Comparison of ENCODE assay signal across 8 cellular contexts in the genomic region with DNA sequence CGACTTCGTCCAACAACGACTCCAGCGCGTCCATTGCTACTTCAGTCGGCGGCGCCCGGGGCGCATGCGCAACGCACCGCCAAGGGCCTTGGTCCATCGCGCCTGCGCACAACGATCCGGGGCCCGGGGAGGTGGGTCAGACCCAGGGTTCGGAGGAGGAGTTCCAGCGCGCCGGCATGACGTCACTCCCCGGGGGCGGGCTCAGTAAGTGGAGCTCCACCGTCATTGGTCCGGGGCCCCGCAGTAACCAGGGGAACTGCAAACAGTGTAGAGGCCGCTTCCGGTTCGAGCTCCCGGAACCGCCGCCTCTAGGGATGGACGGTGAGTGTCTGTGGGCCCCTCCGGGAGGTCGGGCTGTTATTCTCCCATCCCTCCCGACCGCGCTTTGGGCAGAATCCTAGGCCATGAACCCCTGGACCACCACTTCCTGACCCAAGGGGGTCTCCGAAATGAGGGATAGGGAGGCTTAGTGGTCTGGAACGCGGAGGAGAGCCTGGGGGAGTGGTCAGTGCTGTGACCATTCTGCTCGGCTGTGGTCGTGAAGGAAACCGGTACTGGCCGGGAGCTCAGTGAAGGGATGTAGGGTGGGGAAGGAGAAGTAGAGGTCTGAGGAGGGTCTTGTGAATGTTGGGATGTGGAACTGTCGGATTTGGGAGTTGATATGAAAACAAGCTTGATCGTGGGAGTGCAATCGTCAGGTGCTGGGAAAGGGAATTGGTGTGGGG. TPM values are rescaled to one million over a fixed set of nuclear protein-coding genes. Genes with fewer than 3 reads are reported as not detected.
DNase-seq lines count a peak whose midpoint lies in the region; ATAC-seq and TF ChIP-seq lines count a peak whose summit lies in the region.

A gene with protein sequence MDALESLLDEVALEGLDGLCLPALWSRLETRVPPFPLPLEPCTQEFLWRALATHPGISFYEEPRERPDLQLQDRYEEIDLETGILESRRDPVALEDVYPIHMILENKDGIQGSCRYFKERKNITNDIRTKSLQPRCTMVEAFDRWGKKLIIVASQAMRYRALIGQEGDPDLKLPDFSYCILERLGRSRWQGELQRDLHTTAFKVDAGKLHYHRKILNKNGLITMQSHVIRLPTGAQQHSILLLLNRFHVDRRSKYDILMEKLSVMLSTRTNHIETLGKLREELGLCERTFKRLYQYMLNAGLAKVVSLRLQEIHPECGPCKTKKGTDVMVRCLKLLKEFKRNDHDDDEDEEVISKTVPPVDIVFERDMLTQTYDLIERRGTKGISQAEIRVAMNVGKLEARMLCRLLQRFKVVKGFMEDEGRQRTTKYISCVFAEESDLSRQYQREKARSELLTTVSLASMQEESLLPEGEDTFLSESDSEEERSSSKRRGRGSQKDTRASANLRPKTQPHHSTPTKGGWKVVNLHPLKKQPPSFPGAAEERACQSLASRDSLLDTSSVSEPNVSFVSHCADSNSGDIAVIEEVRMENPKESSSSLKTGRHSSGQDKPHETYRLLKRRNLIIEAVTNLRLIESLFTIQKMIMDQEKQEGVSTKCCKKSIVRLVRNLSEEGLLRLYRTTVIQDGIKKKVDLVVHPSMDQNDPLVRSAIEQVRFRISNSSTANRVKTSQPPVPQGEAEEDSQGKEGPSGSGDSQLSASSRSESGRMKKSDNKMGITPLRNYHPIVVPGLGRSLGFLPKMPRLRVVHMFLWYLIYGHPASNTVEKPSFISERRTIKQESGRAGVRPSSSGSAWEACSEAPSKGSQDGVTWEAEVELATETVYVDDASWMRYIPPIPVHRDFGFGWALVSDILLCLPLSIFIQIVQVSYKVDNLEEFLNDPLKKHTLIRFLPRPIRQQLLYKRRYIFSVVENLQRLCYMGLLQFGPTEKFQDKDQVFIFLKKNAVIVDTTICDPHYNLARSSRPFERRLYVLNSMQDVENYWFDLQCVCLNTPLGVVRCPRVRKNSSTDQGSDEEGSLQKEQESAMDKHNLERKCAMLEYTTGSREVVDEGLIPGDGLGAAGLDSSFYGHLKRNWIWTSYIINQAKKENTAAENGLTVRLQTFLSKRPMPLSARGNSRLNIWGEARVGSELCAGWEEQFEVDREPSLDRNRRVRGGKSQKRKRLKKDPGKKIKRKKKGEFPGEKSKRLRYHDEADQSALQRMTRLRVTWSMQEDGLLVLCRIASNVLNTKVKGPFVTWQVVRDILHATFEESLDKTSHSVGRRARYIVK (N-terminal part only) (minus strand): TSS at position 57 of the 725 bp plus-strand sequence. CDS start 23 bp downstream, at position 34.
A gene (plus strand): TSS at position 288 of the 725 bp plus-strand sequence. CDS start 27 bp downstream, at position 315.

- H3K4me1 ChIP-seq in trophoblast cell (ENCODE audit: control insufficient read depth in 1 of 2, insufficient read depth in 2 of 2, low read length in 2 of 2) (peaks cover 2 to 20% of the 10 kb centered on the region in 2 experiments), transverse colon (peaks cover 25 to 38% (median 26%) of the 10 kb centered on the region in 4 donors)

- H3K9me3 ChIP-seq in trophoblast cell (ENCODE audit: insufficient read depth, low read depth, low read length) (no peaks in the 10 kb centered on the region), transverse colon (no peaks in the 10 kb centered on the region)

- peaks cover 2% of the 10 kb centered on the region for H3K79me1 ChIP-seq in trophoblast cell (ENCODE audit: low read length)

- peak within 1 kb of the TSS; percentile 93 for H3K9ac ChIP-seq in trophoblast cell (ENCODE audit: low read length)

- peak within 1 kb of the TSS; percentile 28 for H3K27ac ChIP-seq in trophoblast cell (ENCODE audit: low read depth, low read length)
- H3K27ac ChIP-seq in transverse colon: peak within 1 kb of the TSS; percentile 81 to 91 (median 88)

- ATAC-seq in HG02759 (IDR thresholded peaks at IDR 0.05; ENCODE audit: unreplicated experiment): peak; percentile 97
- ATAC-seq in Right ventricle myocardium superior (ENCODE audit: poor library complexity): peak; percentile 100

- peak within 1 kb of the TSS; percentile 95 for H2AFZ ChIP-seq in trophoblast cell (ENCODE audit: insufficient read depth, low read length, poor library complexity)

- no peak for TF ChIP-seq EP300 in transverse colon (IDR thresholded peaks at IDR 0.05; ENCODE audit: low read depth)

- H4K8ac ChIP-seq in trophoblast cell (ENCODE audit: low read depth, low read length): peak within 1 kb of the TSS; percentile 92

- TF ChIP-seq CTCF in GM12864 (IDR thresholded peaks at IDR 0.05; ENCODE audit: low read depth, low read length, missing control alignments) (no peak), transverse colon (IDR thresholded peaks at IDR 0.05) (no peak)

- peak; percentile 81 for TF ChIP-seq POLR2A in transverse colon (IDR thresholded peaks at IDR 0.05)

- H3K36me3 ChIP-seq in trophoblast cell (ENCODE audit: control insufficient read depth in 1 of 2, insufficient read depth in 2 of 2, low read length in 2 of 2) (peaks cover 2 to 4% of the 10 kb centered on the region in 2 experiments), transverse colon (peaks cover 0 to 2% (median under 1%) of the 10 kb centered on the region in 4 donors)

- peak within 1 kb of the TSS; percentile 54 for H4K12ac ChIP-seq in trophoblast cell (ENCODE audit: low read depth, low read length)

- peak within 1 kb of the TSS; percentile 82 for H3K14ac ChIP-seq in trophoblast cell (ENCODE audit: low read length)

- peak within 1 kb of the TSS; percentile 34 for H4K91ac ChIP-seq in trophoblast cell (ENCODE audit: low read depth, low read length)

- no CpG with 5 or more reads among the region's 51 CpGs for WGBS in trophoblast cell (ENCODE audit: extremely low coverage, insufficient coverage, insufficient read length)
- 0% methylated on average over 3 to 37 of the region's 51 CpGs for WGBS in transverse colon (ENCODE audit: low coverage in 1 of 2), 2 donors

- intact Hi-C loops in Right ventricle myocardium superior (cut with DNase I): loop anchor here (10.0 kb wide), 1 partner anchor 55 kb away; no protein-coding TSS in a partner anchor
- intact Hi-C loops in transverse colon (cut with DNase I; ENCODE audit: low total_unique reads): no loop called here

- H2BK12ac ChIP-seq in trophoblast cell (ENCODE audit: low read length): no peak within 1 kb of the TSS

- H2BK5ac ChIP-seq in trophoblast cell (ENCODE audit: low read depth, low read length, poor library complexity): peak within 1 kb of the TSS; percentile 14

- DNase-seq in GM12864 (ENCODE audit: low read depth) (peak; percentile 87), NCI-H1417 (lab: John Stamatoyannopoulos, UW) (peak; percentile 94 to 99 (median 97)), SW 1271 (lab: John Stamatoyannopoulos, UW) (peak; percentile 85 to 92), Right ventricle myocardium superior (peak; percentile 100), trophoblast cell (peak; percentile 99 to 100), transverse colon (peak; percentile 100)
- peak; percentile 100 for DNase-seq in activated naive CD8-positive, alpha-beta T cell treated with anti-CD3 and anti-CD28 coated beads, Interleukin-2, amount 50 U/mL, for 16 hours (ENCODE audit: low read depth, low spot score)

- H3K27me3 ChIP-seq in trophoblast cell (ENCODE audit: insufficient read depth, low read length) (no peaks in the 10 kb centered on the region), transverse colon (no peaks in the 10 kb centered on the region)

- H3K79me2 ChIP-seq in trophoblast cell (ENCODE audit: control insufficient read depth, insufficient read depth, low read length, poor library complexity): peaks cover 5% of the 10 kb centered on the region

- H3K23ac ChIP-seq in trophoblast cell (ENCODE audit: low read length): no peak within 1 kb of the TSS

- in situ Hi-C loops in transverse colon (cut with MboI; ENCODE audit: low pct_ligation_motif_present in 1 of 4, low pct_unique_long_range_greater_than_20kb in 1 of 4, low sequenced_read_pairs in 3 of 4): no loop called here

- no peak within 1 kb of the TSS for H2AK5ac ChIP-seq in trophoblast cell (ENCODE audit: low read length)

- H2BK120ac ChIP-seq in trophoblast cell (ENCODE audit: insufficient read depth, low read length, poor library complexity): no peak within 1 kb of the TSS

- H3K4ac ChIP-seq in trophoblast cell (ENCODE audit: low read depth, low read length): peak within 1 kb of the TSS; percentile 72

- H3K18ac ChIP-seq in trophoblast cell (ENCODE audit: low read length): peak within 1 kb of the TSS; percentile 81

- H3K4me2 ChIP-seq in trophoblast cell (ENCODE audit: low read length): peak within 1 kb of the TSS; percentile 90

- H3K4me3 ChIP-seq in GM12864 (ENCODE audit: low read depth, low read length) (peak within 1 kb of the TSS; percentile 82), trophoblast cell (ENCODE audit: low read depth, low read length) (peak within 1 kb of the TSS; percentile 96), transverse colon (peak within 1 kb of the TSS; percentile 74 to 96 (median 84))

RNA-seq across cellular contexts. Expression of the first gene that starts in this region (rescaled TPM):
- 45.2 TPM for total RNA-seq in Right ventricle myocardium superior
- 39.8 and 43.4 TPM in 2 replicates for polyA plus RNA-seq in trophoblast cell (2013)
- total RNA-seq in transverse colon: 100 to 1,000 TPM in 1 of 4 donors, 10 to 100 TPM in 3; 49.6 to 129 (median 60.1) TPM

RNA-seq across cellular contexts. Expression of the second gene that starts in this region (rescaled TPM):
- total RNA-seq in Right ventricle myocardium superior (6.3 TPM), transverse colon (100 to 1,000 TPM in 1 of 4 donors, 10 to 100 TPM in 3; 29.9 to 276 (median 47.0) TPM)
- 9.2 and 10.2 TPM in 2 replicates for polyA plus RNA-seq in trophoblast cell (2013)

Comparison
In these comparisons a context has a peak if more than half of its experiments do, and no peak if none do; other contexts are left out.
1. Peak in every context shown above with its lines: DNase-seq, ATAC-seq, H3K4me3 ChIP-seq and H3K27ac ChIP-seq.